Comparison of ENCODE assay signal across 1 cellular context in the genomic region with DNA sequence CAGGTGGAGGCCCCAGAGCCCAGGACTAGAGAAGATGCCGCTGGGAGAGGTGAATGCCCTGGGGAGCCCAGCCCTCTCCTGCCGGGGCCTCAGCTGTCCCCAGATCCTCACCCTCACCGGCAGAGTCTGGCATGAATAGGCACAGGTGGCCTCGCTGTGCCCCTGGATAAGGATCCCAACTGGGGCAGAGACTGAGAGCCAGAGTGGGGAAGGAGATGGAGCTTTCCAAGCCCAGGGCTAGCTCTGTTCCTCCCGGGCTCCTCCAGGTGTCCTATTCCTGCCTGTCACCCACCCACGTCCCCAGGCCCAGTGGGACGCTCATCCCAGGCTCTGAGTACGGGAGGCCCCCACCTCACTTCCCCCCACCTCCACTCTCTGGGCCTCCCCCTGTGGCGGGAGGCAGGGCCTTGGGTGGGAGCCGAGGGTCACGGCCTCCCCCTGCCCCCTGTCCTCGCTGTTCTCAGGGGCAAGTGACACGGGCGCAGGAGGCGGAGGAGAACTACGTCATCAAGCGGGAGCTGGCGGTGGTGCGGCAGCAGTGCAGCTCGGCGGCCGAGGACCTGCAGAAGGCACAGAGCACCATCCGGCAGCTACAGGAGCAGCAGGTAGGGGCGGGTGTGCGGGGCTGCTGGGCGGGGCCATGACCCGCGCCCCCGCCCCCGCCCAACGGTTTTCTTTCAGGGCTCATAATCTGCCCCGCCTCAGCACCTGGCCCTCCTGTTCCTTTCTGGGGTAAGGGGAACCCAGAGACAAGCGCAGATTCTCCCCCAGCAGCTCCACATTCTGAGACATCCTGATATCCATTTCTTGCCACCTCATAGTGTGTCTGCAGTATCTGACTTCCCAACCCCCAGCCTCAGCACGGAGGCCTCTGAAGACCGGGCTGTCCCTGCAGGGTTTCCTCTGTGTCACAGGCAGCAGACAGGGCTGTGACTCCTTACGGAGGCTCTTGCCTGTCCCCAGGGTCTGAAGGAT.
TF ChIP-seq lines count a peak whose summit lies in the region.

No MANE protein-coding gene starts in this region.

TF ChIP-seq in GM23338, 12 proteins besides CTCF, POLR2A, EP300 and RAD21 (continued from another document):
- TF ChIP-seq, protein P1, sequence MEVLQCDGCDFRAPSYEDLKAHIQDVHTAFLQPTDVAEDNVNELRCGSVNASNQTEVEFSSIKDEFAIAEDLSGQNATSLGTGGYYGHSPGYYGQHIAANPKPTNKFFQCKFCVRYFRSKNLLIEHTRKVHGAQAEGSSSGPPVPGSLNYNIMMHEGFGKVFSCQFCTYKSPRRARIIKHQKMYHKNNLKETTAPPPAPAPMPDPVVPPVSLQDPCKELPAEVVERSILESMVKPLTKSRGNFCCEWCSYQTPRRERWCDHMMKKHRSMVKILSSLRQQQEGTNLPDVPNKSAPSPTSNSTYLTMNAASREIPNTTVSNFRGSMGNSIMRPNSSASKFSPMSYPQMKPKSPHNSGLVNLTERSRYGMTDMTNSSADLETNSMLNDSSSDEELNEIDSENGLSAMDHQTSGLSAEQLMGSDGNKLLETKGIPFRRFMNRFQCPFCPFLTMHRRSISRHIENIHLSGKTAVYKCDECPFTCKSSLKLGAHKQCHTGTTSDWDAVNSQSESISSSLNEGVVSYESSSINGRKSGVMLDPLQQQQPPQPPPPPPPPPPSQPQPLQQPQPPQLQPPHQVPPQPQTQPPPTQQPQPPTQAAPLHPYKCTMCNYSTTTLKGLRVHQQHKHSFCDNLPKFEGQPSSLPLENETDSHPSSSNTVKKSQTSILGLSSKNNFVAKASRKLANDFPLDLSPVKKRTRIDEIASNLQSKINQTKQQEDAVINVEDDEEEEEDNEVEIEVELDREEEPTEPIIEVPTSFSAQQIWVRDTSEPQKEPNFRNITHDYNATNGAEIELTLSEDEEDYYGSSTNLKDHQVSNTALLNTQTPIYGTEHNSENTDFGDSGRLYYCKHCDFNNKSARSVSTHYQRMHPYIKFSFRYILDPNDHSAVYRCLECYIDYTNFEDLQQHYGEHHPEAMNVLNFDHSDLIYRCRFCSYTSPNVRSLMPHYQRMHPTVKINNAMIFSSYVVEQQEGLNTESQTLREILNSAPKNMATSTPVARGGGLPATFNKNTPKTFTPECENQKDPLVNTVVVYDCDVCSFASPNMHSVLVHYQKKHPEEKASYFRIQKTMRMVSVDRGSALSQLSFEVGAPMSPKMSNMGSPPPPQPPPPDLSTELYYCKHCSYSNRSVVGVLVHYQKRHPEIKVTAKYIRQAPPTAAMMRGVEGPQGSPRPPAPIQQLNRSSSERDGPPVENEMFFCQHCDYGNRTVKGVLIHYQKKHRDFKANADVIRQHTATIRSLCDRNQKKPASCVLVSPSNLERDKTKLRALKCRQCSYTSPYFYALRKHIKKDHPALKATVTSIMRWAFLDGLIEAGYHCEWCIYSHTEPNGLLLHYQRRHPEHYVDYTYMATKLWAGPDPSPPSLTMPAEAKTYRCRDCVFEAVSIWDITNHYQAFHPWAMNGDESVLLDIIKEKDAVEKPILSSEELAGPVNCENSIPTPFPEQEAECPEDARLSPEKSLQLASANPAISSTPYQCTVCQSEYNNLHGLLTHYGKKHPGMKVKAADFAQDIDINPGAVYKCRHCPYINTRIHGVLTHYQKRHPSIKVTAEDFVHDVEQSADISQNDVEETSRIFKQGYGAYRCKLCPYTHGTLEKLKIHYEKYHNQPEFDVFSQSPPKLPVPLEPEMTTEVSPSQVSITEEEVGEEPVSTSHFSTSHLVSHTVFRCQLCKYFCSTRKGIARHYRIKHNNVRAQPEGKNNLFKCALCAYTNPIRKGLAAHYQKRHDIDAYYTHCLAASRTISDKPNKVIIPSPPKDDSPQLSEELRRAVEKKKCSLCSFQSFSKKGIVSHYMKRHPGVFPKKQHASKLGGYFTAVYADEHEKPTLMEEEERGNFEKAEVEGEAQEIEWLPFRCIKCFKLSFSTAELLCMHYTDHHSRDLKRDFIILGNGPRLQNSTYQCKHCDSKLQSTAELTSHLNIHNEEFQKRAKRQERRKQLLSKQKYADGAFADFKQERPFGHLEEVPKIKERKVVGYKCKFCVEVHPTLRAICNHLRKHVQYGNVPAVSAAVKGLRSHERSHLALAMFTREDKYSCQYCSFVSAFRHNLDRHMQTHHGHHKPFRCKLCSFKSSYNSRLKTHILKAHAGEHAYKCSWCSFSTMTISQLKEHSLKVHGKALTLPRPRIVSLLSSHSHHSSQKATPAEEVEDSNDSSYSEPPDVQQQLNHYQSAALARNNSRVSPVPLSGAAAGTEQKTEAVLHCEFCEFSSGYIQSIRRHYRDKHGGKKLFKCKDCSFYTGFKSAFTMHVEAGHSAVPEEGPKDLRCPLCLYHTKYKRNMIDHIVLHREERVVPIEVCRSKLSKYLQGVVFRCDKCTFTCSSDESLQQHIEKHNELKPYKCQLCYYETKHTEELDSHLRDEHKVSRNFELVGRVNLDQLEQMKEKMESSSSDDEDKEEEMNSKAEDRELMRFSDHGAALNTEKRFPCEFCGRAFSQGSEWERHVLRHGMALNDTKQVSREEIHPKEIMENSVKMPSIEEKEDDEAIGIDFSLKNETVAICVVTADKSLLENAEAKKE (CRISPR knock-in tag; IDR thresholded peaks at IDR 0.05): no peak
- TF ChIP-seq EZH2 (IDR thresholded peaks at IDR 0.05; ENCODE audit: low read depth, unreplicated experiment): no peak
